In the genomic region with DNA sequence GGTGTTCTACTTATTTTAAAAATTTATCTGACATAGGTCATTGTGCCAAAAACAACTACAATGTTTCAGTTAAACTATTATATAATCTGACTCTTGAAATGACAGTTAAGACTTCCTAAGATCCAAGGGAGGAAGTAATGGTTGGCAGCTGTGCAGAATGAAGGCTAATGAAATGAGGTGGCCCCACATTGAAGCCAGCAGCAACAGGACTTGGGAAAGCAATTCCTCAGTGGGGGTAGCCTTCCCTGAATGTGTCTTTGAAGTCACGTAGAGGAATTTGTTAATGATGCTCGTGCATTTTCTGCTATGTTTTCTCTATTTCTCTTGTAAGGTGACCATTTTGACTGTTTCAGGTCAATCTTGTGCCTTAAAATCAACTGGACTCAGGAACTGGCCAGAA, we compare ENCODE assay signal across 17 cellular contexts.
"Had no signal": no experiment of that assay in that cellular context is flagged by ENCODE, and none has a peak within 500 bp of the region (broad histone marks: within the 10 kb centered on the region; RNA-seq: fewer than 3 reads in every experiment).

No MANE protein-coding gene starts in this region.

- DNase-seq: dermis blood vessel endothelial cell; esophagus squamous epithelium; gastrocnemius medialis; heart right ventricle; hypothalamus; kidney glomerular epithelial cell; naive thymus-derived CD4-positive, alpha-beta T cell; psoas muscle; retina; right lobe of liver; spleen; stimulated activated CD4-positive, alpha-beta T cell treated with anti-CD3 and anti-CD28 coated beads, Interleukin-15, amount 100 ng/mL, for 24 hours; stimulated activated CD4-positive, alpha-beta T cell treated with anti-CD3 and anti-CD28 coated beads, Interleukin-1b, Interleukin-23, amount 100 ng/mL, for 48 hours; stimulated activated CD4-positive, alpha-beta T cell treated with anti-CD3 and anti-CD28 coated beads, Interleukin-4, amount 100 ng/mL, for 24 hours; tibial artery; upper lobe of right lung had no signal

- H3K4me3 ChIP-seq: esophagus squamous epithelium, gastrocnemius medialis, heart right ventricle, psoas muscle, right lobe of liver, spleen, tibial artery, upper lobe of right lung, vagina had no signal
